ENCODE assay signal across 18 cellular contexts in the genomic region with DNA sequence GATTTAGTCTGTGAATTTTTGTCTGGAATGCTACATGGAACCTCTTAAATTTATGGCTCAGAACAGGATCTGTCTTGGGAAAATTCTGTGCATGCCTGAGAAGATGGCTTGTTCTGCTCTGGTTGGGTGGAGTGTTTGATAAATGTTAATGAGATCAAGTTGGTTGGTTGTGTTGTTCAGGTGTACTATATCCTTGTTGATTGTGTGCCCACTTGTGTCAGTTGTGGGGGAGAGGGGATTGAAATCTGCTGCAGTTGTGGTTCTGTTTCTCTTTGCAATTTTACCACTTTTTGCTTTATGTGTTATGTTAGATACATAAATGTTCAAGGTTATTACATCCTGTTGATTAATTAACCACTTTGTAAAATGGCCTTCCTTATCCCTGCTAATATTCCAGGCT. TPM values are rescaled to one million over a fixed set of nuclear protein-coding genes. Genes with fewer than 3 reads are reported as not detected.
"Had no signal": no experiment of that assay in that cellular context is flagged by ENCODE, and none has a peak within 500 bp of the region (broad histone marks: within the 10 kb centered on the region; RNA-seq: fewer than 3 reads in every experiment).

No MANE protein-coding gene starts in this region.

RNA-seq across cellular contexts. Expression of gene SPDYE6, which starts 13.8 kb away (rescaled TPM):
- total RNA-seq: activated naive CD4-positive, alpha-beta T cell treated with anti-CD3 and anti-CD28 coated beads for 36 hours; activated naive CD4-positive, alpha-beta T cell treated with anti-CD3 and anti-CD28 coated beads, Interleukin-2, amount 50 U/mL, for 72 hours; activated naive CD8-positive, alpha-beta T cell treated with anti-CD3 and anti-CD28 coated beads for 36 hours; activated naive CD8-positive, alpha-beta T cell treated with anti-CD3 and anti-CD28 coated beads, Interleukin-2, amount 10 ng/mL, durations not matched to agents 7 days and 5 days; activated T-cell treated with anti-CD3 and anti-CD28 coated beads, Interleukin-2, amount 50 U/mL, for 4 hours; activated T-cell treated with anti-CD3 and anti-CD28 coated beads, Interleukin-2, amount 50 U/mL, for 72 hours; activated T-helper 1 cell treated with anti-CD3 and anti-CD28 coated beads, Interleukin-12 subunit alpha, Interleukin-12 subunit beta, Interleukin-2, Interleukin-4 antibody, amounts not matched to agents 30 ng/mL and 10 ng/mL and 1 ng/mL, durations not matched to agents 14 hours and 24 hours and 36 hours; activated T-helper 2 cell treated with anti-CD3 and anti-CD28 coated beads, Interferon-gamma antibody, Interleukin-2, Interleukin-4, amounts not matched to agents 10 μg/mL and 5 μg/mL and 100 μg/mL, durations not matched to agents 14 hours and 24 hours and 36 hours; adrenal gland; aorta; ascending aorta; astrocyte; body of pancreas; bronchial epithelial cell; cardiac muscle cell; cardiac septum; cerebellum; chondrocyte had no signal
- polyA plus RNA-seq: adrenal gland had no signal
